ENCODE assay signal across 14 cellular contexts in genomic region chr20:33945391-33946079, GRCh38. TPM values are rescaled to one million over a fixed set of nuclear protein-coding genes. Genes with fewer than 3 reads are reported as not detected.
DNase-seq lines count a peak whose midpoint lies in the region; ATAC-seq, FAIRE-seq and TF ChIP-seq lines count a peak whose summit lies in the region.
"Had no signal": no experiment of that assay in that cellular context is flagged by ENCODE, and none has a peak within 500 bp of the region (broad histone marks: within the 10 kb centered on the region; RNA-seq: fewer than 3 reads in every experiment).

No MANE protein-coding gene starts in this region.

- intact Hi-C loops in activated CD4-positive, alpha-beta T cell treated with anti-CD3 and anti-CD28 coated beads for 36 hours (cut with DNase I, micrococcal nuclease) = loop anchor here in 1 of 2 experiments (5.0 kb wide), 1 partner anchor 122 kb away; no protein-coding TSS in a partner anchor

- no peak for TF ChIP-seq RAD21 in Ishikawa (IDR thresholded peaks at IDR 0.05; ENCODE audit: low read depth)

- no peak overlapping the region for H3K27ac ChIP-seq in astrocyte (ENCODE audit: low read depth, low read length)
- peak overlapping the region; percentile 96 for H3K27ac ChIP-seq in temporal lobe (ENCODE audit: low read depth, low read length)
- H3K27ac ChIP-seq: tibial nerve had no signal

- H2AFZ ChIP-seq in astrocyte (ENCODE audit: low read depth, low read length) = no peak overlapping the region

- no peaks in the 10 kb centered on the region for H3K79me2 ChIP-seq in astrocyte (ENCODE audit: insufficient read depth, low read length)

- CTCF ChIA-PET in activated CD4-positive, alpha-beta T cell treated with anti-CD3 and anti-CD28 coated beads for 36 hours (lab: Charles Lee) = no interaction called here

- POLR2A ChIA-PET in activated CD4-positive, alpha-beta T cell treated with anti-CD3 and anti-CD28 coated beads for 36 hours (lab: Charles Lee) = no interaction called here

- H4K20me1 ChIP-seq in astrocyte (ENCODE audit: insufficient read depth, low read length) = no peaks in the 10 kb centered on the region

- no peaks in the 10 kb centered on the region for H3K27me3 Mint-ChIP-seq in astrocyte (ENCODE audit: low read depth, unreplicated experiment)
- no peaks in the 10 kb centered on the region for H3K27me3 Mint-ChIP-seq in activated CD4-positive, alpha-beta T cell treated with anti-CD3 and anti-CD28 coated beads for 36 hours
- H3K27me3 Mint-ChIP-seq: progenitor cell of endocrine pancreas had no signal

- peak; percentile 51 for DNase-seq in astrocyte (ENCODE audit: low read depth)
- DNase-seq in globus pallidus (ENCODE audit: low spot score) = peak; percentile 95
- no peak for DNase-seq in DMS79 (lab: John Stamatoyannopoulos, UW)
- no peak for DNase-seq in activated CD4-positive, alpha-beta T cell treated with anti-CD3 and anti-CD28 coated beads for 36 hours
- DNase-seq: activated naive CD4-positive, alpha-beta T cell treated with Interleukin-2 at 50 U/mL for 16 hours; left ventricle myocardium superior; NCI-H1092 treated with DMSO at 0.1 percent for 48 hours; NCI-H774 had no signal

- no peak overlapping the region for H3K4me2 ChIP-seq in astrocyte (ENCODE audit: low read length)

- no peak for ATAC-seq in HG03135 (IDR thresholded peaks at IDR 0.05; ENCODE audit: unreplicated experiment)
- ATAC-seq in activated CD4-positive, alpha-beta T cell treated with anti-CD3 and anti-CD28 coated beads for 36 hours = no peak
- ATAC-seq: left ventricle myocardium superior had no signal

- no peaks in the 10 kb centered on the region for H3K36me3 Mint-ChIP-seq in astrocyte (ENCODE audit: low read depth, unreplicated experiment)
- H3K36me3 Mint-ChIP-seq in activated CD4-positive, alpha-beta T cell treated with anti-CD3 and anti-CD28 coated beads for 36 hours (ENCODE audit: low read depth) = peaks cover 3% of the 10 kb centered on the region

- H3K9ac ChIP-seq in astrocyte (ENCODE audit: low read length) = no peak overlapping the region

- no peak overlapping the region for H3K4me3 Mint-ChIP-seq in astrocyte (ENCODE audit: unreplicated experiment)
- H3K4me3 Mint-ChIP-seq in activated CD4-positive, alpha-beta T cell treated with anti-CD3 and anti-CD28 coated beads for 36 hours = no peak overlapping the region

- H3K4me1 Mint-ChIP-seq in astrocyte (ENCODE audit: low read depth, unreplicated experiment) = no peaks in the 10 kb centered on the region
- H3K4me1 Mint-ChIP-seq in activated CD4-positive, alpha-beta T cell treated with anti-CD3 and anti-CD28 coated beads for 36 hours = no peaks in the 10 kb centered on the region

- no peaks in the 10 kb centered on the region for H3K4me1 ChIP-seq in astrocyte (ENCODE audit: insufficient read depth, low read length)
- H3K4me1 ChIP-seq: tibial nerve had no signal

- TF ChIP-seq CTCF in astrocyte (IDR thresholded peaks at IDR 0.05; ENCODE audit: insufficient read depth, low read depth, low read length) = no peak

- FAIRE-seq in astrocyte (lab: Jason Lieb, UNC) = no peak
- FAIRE-seq: G401.6 had no signal

- H3K27me3 ChIP-seq in astrocyte (ENCODE audit: insufficient read depth, low read length) = no peaks in the 10 kb centered on the region
- H3K27me3 ChIP-seq: tibial nerve had no signal

- TF ChIP-seq EP300 in Ishikawa (IDR thresholded peaks at IDR 0.05; ENCODE audit: borderline replicate concordance) = no peak

- H3K27ac Mint-ChIP-seq in astrocyte (ENCODE audit: unreplicated experiment) = no peak overlapping the region
- no peak overlapping the region for H3K27ac Mint-ChIP-seq in activated CD4-positive, alpha-beta T cell treated with anti-CD3 and anti-CD28 coated beads for 36 hours
- H3K27ac Mint-ChIP-seq: progenitor cell of endocrine pancreas had no signal

- H3K36me3 ChIP-seq in astrocyte (ENCODE audit: insufficient read depth, low read length) = no peaks in the 10 kb centered on the region
- H3K36me3 ChIP-seq: tibial nerve had no signal

- peaks cover 16% of the 10 kb centered on the region for H3K9me3 ChIP-seq in astrocyte (ENCODE audit: insufficient read depth, low read depth, low read length)

- H3K4me3 ChIP-seq in astrocyte (ENCODE audit: insufficient read depth, low read depth, low read length) = no peak overlapping the region
- H3K4me3 ChIP-seq: tibial nerve had no signal

- peaks cover 13% of the 10 kb centered on the region for H3K9me3 Mint-ChIP-seq in astrocyte (ENCODE audit: unreplicated experiment)
- peaks cover 13% of the 10 kb centered on the region for H3K9me3 Mint-ChIP-seq in activated CD4-positive, alpha-beta T cell treated with anti-CD3 and anti-CD28 coated beads for 36 hours (ENCODE audit: low read depth)

TF ChIP-seq in Ishikawa, 13 proteins besides CTCF, POLR2A, EP300 and RAD21:
- TF ChIP-seq FOXM1 (IDR thresholded peaks at IDR 0.05; ENCODE audit: borderline replicate concordance, low read depth) = no peak
- peak; percentile 46; the same call in 1 of the 2 replicates for TF ChIP-seq CEBPB (IDR thresholded peaks at IDR 0.05)
TF ChIP-seq in Ishikawa: peak in this region for 1.

RNA-seq across cellular contexts. Expression of gene RALY, which starts 48.2 kb away (rescaled TPM):
- total RNA-seq in astrocyte = 90.5 and 105 TPM in 2 replicates
- 61.0 TPM for total RNA-seq in temporal lobe
- total RNA-seq in activated CD4-positive, alpha-beta T cell treated with anti-CD3 and anti-CD28 coated beads for 36 hours = 100 to 1,000 TPM; 139 to 152 TPM

Comparison
In these comparisons a context has a peak if more than half of its experiments do, and no peak if none do; other contexts are left out.
1. DNase-seq: peak in astrocyte (single experiment) and globus pallidus (single experiment); none in DMS79 (single experiment) and activated CD4-positive, alpha-beta T cell treated with anti-CD3 and anti-CD28 coated beads for 36 hours (single experiment).